Comparison of ENCODE assay signal across 13 cellular contexts in genomic region chr4:89069481-89069880, GRCh38. TPM values are rescaled to one million over a fixed set of nuclear protein-coding genes. Genes with fewer than 3 reads are reported as not detected.
DNase-seq lines count a peak whose midpoint lies in the region; ATAC-seq and TF ChIP-seq lines count a peak whose summit lies in the region.
"Had no signal": no experiment of that assay in that cellular context is flagged by ENCODE, and none has a peak within 500 bp of the region (broad histone marks: within the 10 kb centered on the region; RNA-seq: fewer than 3 reads in every experiment).

No MANE protein-coding gene starts in this region.

- no peaks in the 10 kb centered on the region for H3K27me3 ChIP-seq in stomach
- H3K27me3 ChIP-seq in left ventricle myocardium inferior (ENCODE audit: low read depth), result no peaks in the 10 kb centered on the region
- H3K27me3 ChIP-seq: colonic mucosa, testis had no signal

- WGBS in stomach, 5 donors, result 48 to 63% (median 58%) methylated on average over 2 of the region's 2 CpGs

- H3K4me1 ChIP-seq in stomach (no peaks in the 10 kb centered on the region), left ventricle myocardium inferior (no peaks in the 10 kb centered on the region)
- H3K4me1 ChIP-seq: colonic mucosa, testis had no signal

- TF ChIP-seq EP300 in stomach (IDR thresholded peaks at IDR 0.05), result no peak

- TF ChIP-seq POLR2A in stomach (IDR thresholded peaks at IDR 0.05), result no peak

- H3K9me3 ChIP-seq in stomach (no peaks in the 10 kb centered on the region), left ventricle myocardium inferior (replicated peaks) (no peaks in the 10 kb centered on the region)
- H3K9me3 ChIP-seq: colonic mucosa, testis had no signal

- ATAC-seq in GM18858 (IDR thresholded peaks at IDR 0.05; ENCODE audit: unreplicated experiment) (peak; percentile 87), GM21381 (IDR thresholded peaks at IDR 0.05; ENCODE audit: unreplicated experiment) (peak; percentile 80), HG03045 (IDR thresholded peaks at IDR 0.05; ENCODE audit: unreplicated experiment) (peak; percentile 50)
- ATAC-seq: activated CD4-positive, CD25-positive, alpha-beta regulatory T cell treated with anti-CD3 and anti-CD28 coated beads, Interleukin-2, amount 50 U/mL, for 24 hours had no signal

- H3K4me3 ChIP-seq in stomach (no peak overlapping the region), left ventricle myocardium inferior (no peak overlapping the region)
- H3K4me3 ChIP-seq: colonic mucosa, testis had no signal

- no peak for TF ChIP-seq CTCF in stomach (IDR thresholded peaks at IDR 0.05)
- TF ChIP-seq CTCF in left ventricle myocardium inferior (IDR thresholded peaks at IDR 0.05; ENCODE audit: borderline replicate concordance), result no peak

- H3K27ac ChIP-seq in stomach (no peak overlapping the region), left ventricle myocardium inferior (replicated peaks) (no peak overlapping the region)
- H3K27ac ChIP-seq: colonic mucosa, testis had no signal

- DNase-seq in OCI-M1 (lab: John Stamatoyannopoulos, UW) (peak; percentile 36), HuH-7 (ENCODE audit: low spot score) (no peak), stomach (no peak), RPMI8226 (no peak), left ventricle myocardium inferior (no peak)
- DNase-seq: activated naive CD4-positive, alpha-beta T cell treated with anti-CD3 and anti-CD28 coated beads, Interleukin-2, amount 10 ng/mL, durations not matched to agents 7 days and 5 days; colonic mucosa; NCI-H1930; testis had no signal

- intact Hi-C loops in stomach (cut with DNase I; ENCODE audit: low total_unique reads), result no loop called here
- intact Hi-C loops in left ventricle myocardium inferior (cut with micrococcal nuclease), result no loop called here

- H3K36me3 ChIP-seq in stomach (no peaks in the 10 kb centered on the region), left ventricle myocardium inferior (no peaks in the 10 kb centered on the region)
- H3K36me3 ChIP-seq: colonic mucosa had no signal

RNA-seq across cellular contexts. Expression of gene FAM13A, which starts 12.5 kb away (rescaled TPM):
- 100 to 1,000 TPM in 1 of 5 donors, 10 to 100 TPM in 4; 39.3 to 132 (median 68.8) TPM for total RNA-seq in stomach
- 10 to 100 TPM in 2 of 3 donors, 1 to 10 TPM in 1; 6.0 to 13.3 (median 12.3) TPM for polyA plus RNA-seq in stomach
- total RNA-seq in left ventricle myocardium inferior, result 16.9 TPM

RNA-seq across cellular contexts. Expression of gene TIGD2, which starts 41.9 kb away (rescaled TPM):
- total RNA-seq in stomach (10 to 100 TPM in 2 of 5 donors, 1 to 10 TPM in 2, not detected in 1; 2.3 to 11.9 (median 9.5) TPM), left ventricle myocardium inferior (2.0 TPM)
- 1 to 10 TPM; 2.7 to 3.0 (median 2.9) TPM for polyA plus RNA-seq in stomach
